In genomic region chr19:13847033-13847899, GRCh38 we compare ENCODE assay signal across 8 cellular contexts. TPM values are rescaled to one million over a fixed set of nuclear protein-coding genes. Genes with fewer than 3 reads are reported as not detected.
A peak's percentile ranks its signal among the peaks of the same experiment; 100 is the strongest.
DNase-seq lines count a peak whose midpoint lies in the region; ATAC-seq and TF ChIP-seq lines count a peak whose summit lies in the region.

No MANE protein-coding gene starts in this region.

- H2AFZ ChIP-seq in Loucy (ENCODE audit: low read length), result peak overlapping the region; percentile 71; the same call in 1 of the 2 replicates

- TF ChIP-seq CTCF in Loucy (conservative IDR thresholded peaks at IDR 0.05; ENCODE audit: low read length), result no peak
- no peak for TF ChIP-seq CTCF in osteocyte (IDR thresholded peaks at IDR 0.05)
- peak in 1 of 3 experiments; percentile 30 for TF ChIP-seq CTCF in testis (IDR thresholded peaks at IDR 0.05)

- H3K4me3 Mint-ChIP-seq in osteocyte (ENCODE audit: unreplicated experiment), result peak overlapping the region; percentile 55

- peak; percentile 33 for ATAC-seq in GM21825 (IDR thresholded peaks at IDR 0.05; ENCODE audit: unreplicated experiment)

- H3K27me3 Mint-ChIP-seq in osteocyte (ENCODE audit: unreplicated experiment), result no peaks in the 10 kb centered on the region

- H3K4me3 ChIP-seq in Loucy (ENCODE audit: low read length, poor library complexity, severe bottlenecking) (peak overlapping the region; percentile 85), testis (peak overlapping the region; percentile 60 to 64)

- peak overlapping the region; percentile 100 for H3K27ac Mint-ChIP-seq in osteocyte (ENCODE audit: unreplicated experiment)

- no peak for TF ChIP-seq POLR2A in testis (IDR thresholded peaks at IDR 0.05)

- H4K20me1 ChIP-seq in Loucy (ENCODE audit: insufficient read depth, low read length, poor library complexity, severe bottlenecking), result peaks cover under 1% of the 10 kb centered on the region

- H3K9me3 ChIP-seq in Loucy (ENCODE audit: insufficient read depth, low read depth, low read length) (no peaks in the 10 kb centered on the region), testis (no peaks in the 10 kb centered on the region)

- peaks cover 65% of the 10 kb centered on the region for H3K4me1 Mint-ChIP-seq in osteocyte (ENCODE audit: unreplicated experiment)

- H3K9ac ChIP-seq in Loucy (ENCODE audit: low read depth, low read length, poor library complexity, severe bottlenecking), result peak overlapping the region; percentile 94

- H3K4me2 ChIP-seq in Loucy (ENCODE audit: low read depth, low read length, poor library complexity, severe bottlenecking), result peak overlapping the region; percentile 92

- H3K27me3 ChIP-seq in Loucy (ENCODE audit: insufficient read depth, low read length, poor library complexity, severe bottlenecking) (no peaks in the 10 kb centered on the region), testis (no peaks in the 10 kb centered on the region)

- H3K27ac ChIP-seq in testis, result peak overlapping the region; percentile 93 to 98

- intact Hi-C loops in testis (cut with DNase I; ENCODE audit: low total_unique reads), result no loop called here

- DNase-seq in DMS53 (lab: John Stamatoyannopoulos, UW) (peak; percentile 96), SK-N-DZ (ENCODE audit: low spot score) (peak; percentile 89), glomerular visceral epithelial cell (ENCODE audit: extremely low spot score) (peak; percentile 96), osteocyte (ENCODE audit: extremely low spot score, unreplicated experiment) (peak; percentile 98), testis (peak; percentile 90)
- DNase-seq in activated naive CD4-positive, alpha-beta T cell treated with anti-CD3 and anti-CD28 coated beads, Interleukin-2, amount 50 U/mL, for 16 hours, result peak; percentile 76

- H3F3A ChIP-seq in Loucy (ENCODE audit: low read depth), result 0 out of 2 replicates have a peak, but pooled peaks cover 8% of the 10 kb centered on the region

- WGBS in testis, 2 donors, result 0% methylated on average over 37 of the region's 46 CpGs; no CpG with 5 or more reads in 1 of the 2 donors

- H3K9me3 Mint-ChIP-seq in osteocyte (ENCODE audit: unreplicated experiment), result no peaks in the 10 kb centered on the region

- H3K4me1 ChIP-seq in Loucy (ENCODE audit: insufficient read depth, low read length, poor library complexity, severe bottlenecking), result peaks cover 32% of the 10 kb centered on the region
- H3K4me1 ChIP-seq in testis, result peaks cover 42% of the 10 kb centered on the region

- H3K9me2 ChIP-seq in Loucy (replicated peaks; ENCODE audit: low read depth, low read length), result no peaks in the 10 kb centered on the region

- peaks cover 10% of the 10 kb centered on the region for H3K79me2 ChIP-seq in Loucy (ENCODE audit: insufficient read depth, low read length)

- no peaks in the 10 kb centered on the region for H3K36me3 Mint-ChIP-seq in osteocyte (ENCODE audit: unreplicated experiment)

- H3K36me3 ChIP-seq in Loucy (ENCODE audit: insufficient read depth, low read length), result no peaks in the 10 kb centered on the region
- no peaks in the 10 kb centered on the region for H3K36me3 ChIP-seq in testis (ENCODE audit: low read depth, missing control alignments)

RNA-seq across cellular contexts. Expression of gene NANOS3, which starts 29.7 kb away (rescaled TPM):
- polyA plus RNA-seq in SK-N-DZ (2014; cell fraction: cytosol; rRNA removed), result 0.72 and 0.95 TPM in 2 replicates
- polyA plus RNA-seq in SK-N-DZ (2014; cell fraction: nucleus; rRNA removed), result 14.5 and 24.4 TPM in 2 replicates
- total RNA-seq in osteocyte (1.1 and 3.5 TPM in 2 replicates), testis (10 to 100 TPM; 14.5 to 18.6 TPM)
- 9.3 TPM for polyA plus RNA-seq in testis (ENCODE audit: insufficient read depth, low read depth, low replicate concordance)

RNA-seq across cellular contexts. Expression of gene ZSWIM4, which starts 52.0 kb away (rescaled TPM):
- 6.1 and 6.4 TPM in 2 replicates for polyA plus RNA-seq in SK-N-DZ (2014; cell fraction: cytosol; rRNA removed)
- 4.0 and 11.4 TPM in 2 replicates for polyA plus RNA-seq in SK-N-DZ (2014; cell fraction: nucleus; rRNA removed)
- total RNA-seq in osteocyte (14.0 and 15.1 TPM in 2 replicates), testis (10 to 100 TPM in 1 of 2 donors, 1 to 10 TPM in 1; 4.7 to 10.0 TPM)
- 3.4 TPM for polyA plus RNA-seq in testis (ENCODE audit: insufficient read depth, low read depth, low replicate concordance)

RNA-seq across cellular contexts. Expression of gene BRME1, which starts 58.7 kb away (rescaled TPM):
- polyA plus RNA-seq in SK-N-DZ (2014; cell fraction: cytosol; rRNA removed), result 5.6 and 10.4 TPM in 2 replicates
- 16.4 and 31.3 TPM in 2 replicates for polyA plus RNA-seq in SK-N-DZ (2014; cell fraction: nucleus; rRNA removed)
- total RNA-seq in osteocyte (3.7 and 4.1 TPM in 2 replicates), testis (10 to 100 TPM; 26.3 to 48.9 TPM)
- polyA plus RNA-seq in testis (ENCODE audit: insufficient read depth, low read depth, low replicate concordance), result 17.8 TPM

RNA-seq across cellular contexts. Expression of gene CC2D1A, which starts 58.7 kb away (rescaled TPM):
- 17.1 and 19.8 TPM in 2 replicates for polyA plus RNA-seq in SK-N-DZ (2014; cell fraction: cytosol; rRNA removed)
- 56.8 and 60.6 TPM in 2 replicates for polyA plus RNA-seq in SK-N-DZ (2014; cell fraction: nucleus; rRNA removed)
- total RNA-seq in osteocyte (44.3 and 51.3 TPM in 2 replicates), testis (10 to 100 TPM; 56.6 to 62.7 TPM)
- polyA plus RNA-seq in testis (ENCODE audit: insufficient read depth, low read depth, low replicate concordance), result 31.0 TPM

Comparison
In these comparisons a context has a peak if more than half of its experiments do, and no peak if none do; other contexts are left out.
1. Peak in every context shown above with its lines: DNase-seq, ATAC-seq, H3K4me3 ChIP-seq and H3K27ac ChIP-seq.